Comparison of ENCODE assay signal across 1 cellular context in genomic region chr19:39677931-39678889, GRCh38.
TF ChIP-seq lines count a peak whose summit lies in the region.

No MANE protein-coding gene starts in this region.

TF ChIP-seq in H1, 55 proteins besides CTCF, POLR2A, EP300 and RAD21:
- TF ChIP-seq POU5F1 (IDR thresholded peaks at IDR 0.05; ENCODE audit: low read depth, low read length) (no peak), JUN (IDR thresholded peaks at IDR 0.05; ENCODE audit: low read depth, low read length) (no peak), SUZ12 (IDR thresholded peaks at IDR 0.05; ENCODE audit: low read length) (no peak), NRF1 (IDR thresholded peaks at IDR 0.05; ENCODE audit: low read depth, low read length) (no peak), KDM1A (IDR thresholded peaks at IDR 0.05; ENCODE audit: borderline replicate concordance, low read length) (no peak), E2F6 (IDR thresholded peaks at IDR 0.05) (no peak), CREB1 (IDR thresholded peaks at IDR 0.05) (no peak), RFX5 (IDR thresholded peaks at IDR 0.05; ENCODE audit: borderline replicate concordance, low read depth, low read length) (no peak), BACH1 (IDR thresholded peaks at IDR 0.05; ENCODE audit: low read length) (no peak)
